ENCODE assay signal across 19 cellular contexts in genomic region chr11:66155387-66156073, GRCh38.
DNase-seq lines count a peak whose midpoint lies in the region; ATAC-seq and TF ChIP-seq lines count a peak whose summit lies in the region.
"Had no signal": no experiment of that assay in that cellular context is flagged by ENCODE, and none has a peak within 500 bp of the region (broad histone marks: within the 10 kb centered on the region; RNA-seq: fewer than 3 reads in every experiment).

No MANE protein-coding gene starts in this region.

- no peak for TF ChIP-seq CTCF in activated B cell treated with CpG ODN at 0.5 μM for 24 hours (IDR thresholded peaks at IDR 0.05)
- TF ChIP-seq CTCF in gastrocnemius medialis (IDR thresholded peaks at IDR 0.05 in 4 of 5, conservative IDR thresholded peaks at IDR 0.05 in 1 of 5), result no peak

- ATAC-seq in activated B cell treated with CpG ODN at 0.5 μM for 24 hours (ENCODE audit: low read depth), result no peak
- no peak for ATAC-seq in naive thymus-derived CD8-positive, alpha-beta T cell
- no peak for ATAC-seq in gastrocnemius medialis
- ATAC-seq: GM23338 had no signal

- no peaks in the 10 kb centered on the region for H3K27me3 Mint-ChIP-seq in activated CD4-positive, alpha-beta memory T cell treated with anti-CD3 and anti-CD28 coated beads for 36 hours
- H3K27me3 Mint-ChIP-seq in activated CD4-positive, alpha-beta memory T cell treated with anti-CD3 and anti-CD28 coated beads, Interleukin-2, amount 10 ng/mL, durations not matched to agents 7 days and 5 days, result no peaks in the 10 kb centered on the region
- no peaks in the 10 kb centered on the region for H3K27me3 Mint-ChIP-seq in activated naive CD8-positive, alpha-beta T cell
- no peaks in the 10 kb centered on the region for H3K27me3 Mint-ChIP-seq in activated naive CD8-positive, alpha-beta T cell treated with anti-CD3 and anti-CD28 coated beads for 36 hours
- H3K27me3 Mint-ChIP-seq in activated B cell treated with CpG ODN at 0.5 μM for 24 hours, result no peaks in the 10 kb centered on the region
- no peaks in the 10 kb centered on the region for H3K27me3 Mint-ChIP-seq in naive thymus-derived CD8-positive, alpha-beta T cell
- H3K27me3 Mint-ChIP-seq: B cell; CD8-positive, alpha-beta memory T cell had no signal

- peaks cover 53% of the 10 kb centered on the region for H3K4me1 Mint-ChIP-seq in activated CD4-positive, alpha-beta memory T cell treated with anti-CD3 and anti-CD28 coated beads for 36 hours (ENCODE audit: low read depth)
- peaks cover 14% of the 10 kb centered on the region for H3K4me1 Mint-ChIP-seq in activated CD4-positive, alpha-beta memory T cell treated with anti-CD3 and anti-CD28 coated beads, Interleukin-2, amount 10 ng/mL, durations not matched to agents 7 days and 5 days
- peaks cover 59% of the 10 kb centered on the region for H3K4me1 Mint-ChIP-seq in activated naive CD8-positive, alpha-beta T cell (ENCODE audit: low read depth)
- peaks cover 48% of the 10 kb centered on the region for H3K4me1 Mint-ChIP-seq in activated naive CD8-positive, alpha-beta T cell treated with anti-CD3 and anti-CD28 coated beads for 36 hours
- peaks cover 33% of the 10 kb centered on the region for H3K4me1 Mint-ChIP-seq in activated B cell treated with CpG ODN at 0.5 μM for 24 hours
- H3K4me1 Mint-ChIP-seq in naive thymus-derived CD8-positive, alpha-beta T cell, result peaks cover 35 to 63% (median 56%) of the 10 kb centered on the region in 4 donors

- no peak overlapping the region for H3K4me3 ChIP-seq in gastrocnemius medialis
- H3K4me3 ChIP-seq: BLaER1 treated with 17β-estradiol and CSF1 and Interleukin-3, amounts not matched to agents 10 nM and 100 nM; GM23338 had no signal

- no peak overlapping the region for H3K4me3 Mint-ChIP-seq in activated CD4-positive, alpha-beta memory T cell treated with anti-CD3 and anti-CD28 coated beads for 36 hours
- H3K4me3 Mint-ChIP-seq in activated CD4-positive, alpha-beta memory T cell treated with anti-CD3 and anti-CD28 coated beads, Interleukin-2, amount 10 ng/mL, durations not matched to agents 7 days and 5 days, result no peak overlapping the region
- no peak overlapping the region for H3K4me3 Mint-ChIP-seq in activated naive CD8-positive, alpha-beta T cell
- no peak overlapping the region for H3K4me3 Mint-ChIP-seq in activated naive CD8-positive, alpha-beta T cell treated with anti-CD3 and anti-CD28 coated beads for 36 hours
- no peak overlapping the region for H3K4me3 Mint-ChIP-seq in activated B cell treated with CpG ODN at 0.5 μM for 24 hours
- H3K4me3 Mint-ChIP-seq in naive thymus-derived CD8-positive, alpha-beta T cell, result no peak overlapping the region
- H3K4me3 Mint-ChIP-seq: B cell; CD8-positive, alpha-beta memory T cell; GM23338 had no signal

- no peaks in the 10 kb centered on the region for H3K27me3 ChIP-seq in gastrocnemius medialis
- H3K27me3 ChIP-seq: BLaER1 treated with 17β-estradiol and CSF1 and Interleukin-3, amounts not matched to agents 10 nM and 100 nM had no signal

- H3K9me3 ChIP-seq in gastrocnemius medialis, result no peaks in the 10 kb centered on the region
- H3K9me3 ChIP-seq: BLaER1 treated with 17β-estradiol and CSF1 and Interleukin-3, amounts not matched to agents 10 nM and 100 nM had no signal

- no peak overlapping the region for H3K27ac ChIP-seq in gastrocnemius medialis
- H3K27ac ChIP-seq: BLaER1 treated with 17β-estradiol and CSF1 and Interleukin-3, amounts not matched to agents 10 nM and 100 nM; HL-60 had no signal

- intact Hi-C loops in activated CD4-positive, alpha-beta memory T cell treated with anti-CD3 and anti-CD28 coated beads for 36 hours (cut with micrococcal nuclease), result no loop called here
- intact Hi-C loops in activated B cell treated with CpG ODN at 0.5 μM for 24 hours (cut with micrococcal nuclease) (loop anchor here (10.0 kb wide), 1 partner anchor 49 kb away; no protein-coding TSS in a partner anchor), gastrocnemius medialis (cut with DNase I; ENCODE audit: low total_unique reads) (no loop called here)

- peaks cover 0 to 7% of the 10 kb centered on the region in 2 donors for H3K4me1 ChIP-seq in gastrocnemius medialis

- peaks cover 2% of the 10 kb centered on the region for H3K9me3 Mint-ChIP-seq in activated CD4-positive, alpha-beta memory T cell treated with anti-CD3 and anti-CD28 coated beads for 36 hours
- peaks cover 2% of the 10 kb centered on the region for H3K9me3 Mint-ChIP-seq in activated CD4-positive, alpha-beta memory T cell treated with anti-CD3 and anti-CD28 coated beads, Interleukin-2, amount 10 ng/mL, durations not matched to agents 7 days and 5 days
- no peaks in the 10 kb centered on the region for H3K9me3 Mint-ChIP-seq in activated naive CD8-positive, alpha-beta T cell (ENCODE audit: low read depth)
- peaks cover 5% of the 10 kb centered on the region for H3K9me3 Mint-ChIP-seq in activated naive CD8-positive, alpha-beta T cell treated with anti-CD3 and anti-CD28 coated beads for 36 hours
- H3K9me3 Mint-ChIP-seq in activated B cell treated with CpG ODN at 0.5 μM for 24 hours, result peaks cover 4% of the 10 kb centered on the region
- H3K9me3 Mint-ChIP-seq in naive thymus-derived CD8-positive, alpha-beta T cell, result peaks cover 0 to 16% (median 0%) of the 10 kb centered on the region in 9 donors
- H3K9me3 Mint-ChIP-seq: CD8-positive, alpha-beta memory T cell; GM23338 had no signal

- peak overlapping the region; percentile 1 for H3K27ac Mint-ChIP-seq in activated CD4-positive, alpha-beta memory T cell treated with anti-CD3 and anti-CD28 coated beads for 36 hours
- no peak overlapping the region for H3K27ac Mint-ChIP-seq in activated CD4-positive, alpha-beta memory T cell treated with anti-CD3 and anti-CD28 coated beads, Interleukin-2, amount 10 ng/mL, durations not matched to agents 7 days and 5 days
- peak overlapping the region; percentile 78 for H3K27ac Mint-ChIP-seq in activated naive CD8-positive, alpha-beta T cell
- H3K27ac Mint-ChIP-seq in activated naive CD8-positive, alpha-beta T cell treated with anti-CD3 and anti-CD28 coated beads for 36 hours, result no peak overlapping the region
- H3K27ac Mint-ChIP-seq in activated B cell treated with CpG ODN at 0.5 μM for 24 hours, result peak overlapping the region; percentile 12
- peak overlapping the region in 7 of 10 donors; percentile 14 to 71 (median 35) for H3K27ac Mint-ChIP-seq in naive thymus-derived CD8-positive, alpha-beta T cell
- H3K27ac Mint-ChIP-seq: B cell, GM23338 had no signal

- no peaks in the 10 kb centered on the region for H3K36me3 ChIP-seq in gastrocnemius medialis
- H3K36me3 ChIP-seq: BLaER1 treated with 17β-estradiol and CSF1 and Interleukin-3, amounts not matched to agents 10 nM and 100 nM had no signal

- POLR2A ChIA-PET in activated CD4-positive, alpha-beta memory T cell treated with anti-CD3 and anti-CD28 coated beads for 36 hours (lab: Charles Lee), result no interaction called here
- POLR2A ChIA-PET in activated CD4-positive, alpha-beta memory T cell treated with anti-CD3 and anti-CD28 coated beads, Interleukin-2, amount 10 ng/mL, durations not matched to agents 7 days and 5 days (lab: Charles Lee), result interaction anchor here (0.8 kb wide), 1 partner anchor 12 kb away, joined by 3 read pairs; no protein-coding TSS in a partner anchor
- POLR2A ChIA-PET in activated B cell treated with CpG ODN at 0.5 μM for 24 hours (lab: Charles Lee), result no interaction called here
- POLR2A ChIA-PET in naive thymus-derived CD8-positive, alpha-beta T cell (lab: Charles Lee), result interaction anchor here (1.2 kb wide), 1 partner anchor 24 kb away, joined by 3 read pairs; no protein-coding TSS in a partner anchor

- CTCF ChIA-PET in activated CD4-positive, alpha-beta memory T cell treated with anti-CD3 and anti-CD28 coated beads for 36 hours (lab: Charles Lee), result no interaction called here
- CTCF ChIA-PET in activated CD4-positive, alpha-beta memory T cell treated with anti-CD3 and anti-CD28 coated beads, Interleukin-2, amount 10 ng/mL, durations not matched to agents 7 days and 5 days (lab: Charles Lee), result interaction anchor here (0.6 kb wide), 1 partner anchor 19 kb away, joined by 3 read pairs; no protein-coding TSS in a partner anchor
- CTCF ChIA-PET in activated B cell treated with CpG ODN at 0.5 μM for 24 hours (lab: Charles Lee), result no interaction called here

- TF ChIP-seq POLR2A in gastrocnemius medialis (IDR thresholded peaks at IDR 0.05), result no peak

- no peak for DNase-seq in activated CD4-positive, alpha-beta memory T cell treated with anti-CD3 and anti-CD28 coated beads for 36 hours
- DNase-seq in activated CD4-positive, alpha-beta memory T cell treated with anti-CD3 and anti-CD28 coated beads, Interleukin-2, amount 10 ng/mL, durations not matched to agents 7 days and 5 days, result no peak
- no peak for DNase-seq in activated naive CD8-positive, alpha-beta T cell treated with anti-CD3 and anti-CD28 coated beads for 36 hours
- no peak for DNase-seq in activated B cell treated with CpG ODN at 0.5 μM for 24 hours
- DNase-seq in naive thymus-derived CD8-positive, alpha-beta T cell, result no peak
- DNase-seq in gastrocnemius medialis, result no peak
- no peak for DNase-seq in NCI-H2107 treated with DMSO at 0.1 percent for 48 hours (lab: John Stamatoyannopoulos, UW; ENCODE audit: unreplicated experiment)
- DNase-seq: 8988T; CD8-positive, alpha-beta memory T cell; COR-L47; DMS 273 treated with DMSO at 0.1 percent for 48 hours; DMS53; HCEC 1CT; IMR-90 had no signal

- peaks cover 9% of the 10 kb centered on the region for H3K36me3 Mint-ChIP-seq in activated CD4-positive, alpha-beta memory T cell treated with anti-CD3 and anti-CD28 coated beads for 36 hours
- H3K36me3 Mint-ChIP-seq in activated CD4-positive, alpha-beta memory T cell treated with anti-CD3 and anti-CD28 coated beads, Interleukin-2, amount 10 ng/mL, durations not matched to agents 7 days and 5 days (ENCODE audit: low read depth), result peaks cover 3% of the 10 kb centered on the region
- H3K36me3 Mint-ChIP-seq in activated naive CD8-positive, alpha-beta T cell, result peaks cover 9% of the 10 kb centered on the region
- peaks cover 14% of the 10 kb centered on the region for H3K36me3 Mint-ChIP-seq in activated naive CD8-positive, alpha-beta T cell treated with anti-CD3 and anti-CD28 coated beads for 36 hours
- peaks cover 15% of the 10 kb centered on the region for H3K36me3 Mint-ChIP-seq in activated B cell treated with CpG ODN at 0.5 μM for 24 hours (ENCODE audit: low read depth)
- peaks cover 10 to 27% (median 14%) of the 10 kb centered on the region in 3 donors for H3K36me3 Mint-ChIP-seq in naive thymus-derived CD8-positive, alpha-beta T cell

- in situ Hi-C loops in gastrocnemius medialis (cut with MboI; ENCODE audit: low sequenced_read_pairs in 4 of 4), result no loop called here

Comparison
In these comparisons a context has a peak if more than half of its experiments do, and no peak if none do; other contexts are left out.
1. H3K27ac Mint-ChIP-seq: peak in activated CD4-positive, alpha-beta memory T cell treated with anti-CD3 and anti-CD28 coated beads for 36 hours (single experiment), activated naive CD8-positive, alpha-beta T cell (single experiment), activated B cell treated with CpG ODN at 0.5 μM for 24 hours (single experiment) and naive thymus-derived CD8-positive, alpha-beta T cell (7 of 10); none in activated CD4-positive, alpha-beta memory T cell treated with anti-CD3 and anti-CD28 coated beads, Interleukin-2, amount 10 ng/mL, durations not matched to agents 7 days and 5 days (single experiment) and activated naive CD8-positive, alpha-beta T cell treated with anti-CD3 and anti-CD28 coated beads for 36 hours (single experiment).
2. POLR2A ChIA-PET loops: an anchor here in activated CD4-positive, alpha-beta memory T cell treated with anti-CD3 and anti-CD28 coated beads, Interleukin-2, amount 10 ng/mL, durations not matched to agents 7 days and 5 days (0.8 kb wide) and naive thymus-derived CD8-positive, alpha-beta T cell (1.2 kb wide); none called in activated CD4-positive, alpha-beta memory T cell treated with anti-CD3 and anti-CD28 coated beads for 36 hours and activated B cell treated with CpG ODN at 0.5 μM for 24 hours.